Comparison of ENCODE assay signal across 8 cellular contexts in genomic region chr10:71835671-71836593, GRCh38. TPM values are rescaled to one million over a fixed set of nuclear protein-coding genes. Genes with fewer than 3 reads are reported as not detected.
DNase-seq lines count a peak whose midpoint lies in the region; ATAC-seq and TF ChIP-seq lines count a peak whose summit lies in the region.

No MANE protein-coding gene starts in this region.

- no peaks in the 10 kb centered on the region for H3K9me3 Mint-ChIP-seq in activated T-cell treated with anti-CD3 and anti-CD28 coated beads, Interleukin-2, amount 50 U/mL, for 72 hours
- H3K9me3 Mint-ChIP-seq in type B pancreatic cell, result no peaks in the 10 kb centered on the region

- no peak overlapping the region for H3K27ac Mint-ChIP-seq in activated T-cell treated with anti-CD3 and anti-CD28 coated beads, Interleukin-2, amount 50 U/mL, for 72 hours
- peak overlapping the region; percentile 87 for H3K27ac Mint-ChIP-seq in type B pancreatic cell

- H3K27ac ChIP-seq in mesendoderm (ENCODE audit: low read depth, low read length), result no peak overlapping the region

- H3K27me3 ChIP-seq in mesendoderm (ENCODE audit: insufficient read depth, low read length, poor library complexity), result no peaks in the 10 kb centered on the region

- H3K36me3 ChIP-seq in mesendoderm (ENCODE audit: control insufficient read depth, insufficient read depth, low read length), result peaks cover 2% of the 10 kb centered on the region

- no peak overlapping the region for H3K23ac ChIP-seq in mesendoderm (ENCODE audit: low read length)

- peak; percentile 70 to 75 for ATAC-seq in activated T-cell treated with anti-CD3 and anti-CD28 coated beads, Interleukin-2, amount 50 U/mL, for 72 hours (replicated peaks in 1 of 2)
- ATAC-seq in HG02571 (IDR thresholded peaks at IDR 0.05; ENCODE audit: unreplicated experiment), result peak; percentile 89

- H3K18ac ChIP-seq in mesendoderm (ENCODE audit: low read length), result no peak overlapping the region

- no peak overlapping the region for H4K5ac ChIP-seq in mesendoderm (ENCODE audit: low read length)

- no peak for TF ChIP-seq CTCF in type B pancreatic cell (conservative IDR thresholded peaks at IDR 0.05)

- no peaks in the 10 kb centered on the region for H3K27me3 Mint-ChIP-seq in activated T-cell treated with anti-CD3 and anti-CD28 coated beads, Interleukin-2, amount 50 U/mL, for 72 hours (ENCODE audit: low read depth)
- no peaks in the 10 kb centered on the region for H3K27me3 Mint-ChIP-seq in type B pancreatic cell

- no peak overlapping the region for H4K8ac ChIP-seq in mesendoderm (ENCODE audit: low read depth, low read length)

- H3K4me3 Mint-ChIP-seq in activated T-cell treated with anti-CD3 and anti-CD28 coated beads, Interleukin-2, amount 50 U/mL, for 72 hours, result no peak overlapping the region
- peak overlapping the region; percentile 53 for H3K4me3 Mint-ChIP-seq in type B pancreatic cell

- H3K79me2 ChIP-seq in mesendoderm (ENCODE audit: control insufficient read depth, insufficient read depth, low read length), result peaks cover 71% of the 10 kb centered on the region

- no peak overlapping the region for H3K4ac ChIP-seq in mesendoderm (ENCODE audit: low read depth, low read length)

- no peak overlapping the region for H3K4me3 ChIP-seq in mesendoderm (ENCODE audit: low read length)

- no peaks in the 10 kb centered on the region for H3K4me1 ChIP-seq in mesendoderm (ENCODE audit: control insufficient read depth, low read depth, low read length)

- H2AK5ac ChIP-seq in mesendoderm (ENCODE audit: low read length), result no peak overlapping the region

- H3K9ac ChIP-seq in mesendoderm (ENCODE audit: low read length), result no peak overlapping the region

- no peak overlapping the region for H2BK120ac ChIP-seq in mesendoderm (ENCODE audit: low read depth, low read length)

- H3K36me3 Mint-ChIP-seq in activated T-cell treated with anti-CD3 and anti-CD28 coated beads, Interleukin-2, amount 50 U/mL, for 72 hours (ENCODE audit: insufficient read depth in 2 of 2), result peaks cover 0 to 1% of the 10 kb centered on the region in 2 donors
- peaks cover 20% of the 10 kb centered on the region for H3K36me3 Mint-ChIP-seq in type B pancreatic cell

- no peak overlapping the region for H2BK15ac ChIP-seq in mesendoderm (replicated peaks; ENCODE audit: low read depth)

- peak overlapping the region; percentile 51 for H3K56ac ChIP-seq in mesendoderm (ENCODE audit: low read length)

- H3K79me1 ChIP-seq in mesendoderm (ENCODE audit: low read length), result peaks cover 47% of the 10 kb centered on the region

- no peak overlapping the region for H2BK5ac ChIP-seq in mesendoderm (ENCODE audit: low read length)

- peaks cover 52% of the 10 kb centered on the region for H3K4me1 Mint-ChIP-seq in activated T-cell treated with anti-CD3 and anti-CD28 coated beads, Interleukin-2, amount 50 U/mL, for 72 hours (ENCODE audit: low read depth)
- H3K4me1 Mint-ChIP-seq in type B pancreatic cell (ENCODE audit: unreplicated experiment), result peaks cover 54% of the 10 kb centered on the region

- DNase-seq in activated T-cell treated with anti-CD3 and anti-CD28 coated beads, Interleukin-2, amount 50 U/mL, for 72 hours, result no peak
- DNase-seq in activated T-cell treated with anti-CD3 and anti-CD28 coated beads for 4 hours (no peak), NCI-H2107 (lab: John Stamatoyannopoulos, UW) (peak; percentile 51), dedifferentiated amniotic fluid mesenchymal stem cell (ENCODE audit: extremely low spot score) (peak; percentile 71), mesendoderm (no peak), type B pancreatic cell (ENCODE audit: extremely low spot score, unreplicated experiment) (no peak), NCI-H146 (lab: John Stamatoyannopoulos, UW) (no peak)

- WGBS in mesendoderm (ENCODE audit: extremely low coverage, insufficient coverage, low lambda C conversion rate), result no CpG with 5 or more reads among the region's 11 CpGs

- no peak overlapping the region for H3K4me2 ChIP-seq in mesendoderm (ENCODE audit: low read length)

RNA-seq across cellular contexts. Expression of gene PSAP, which starts 15.1 kb away (rescaled TPM):
- total RNA-seq in activated T-cell treated with anti-CD3 and anti-CD28 coated beads, Interleukin-2, amount 50 U/mL, for 72 hours, result 100 to 1,000 TPM; 111 to 139 TPM
- polyA plus RNA-seq in mesendoderm (2013, experiment 1 of 2), result 164 TPM
- 164 TPM for polyA plus RNA-seq in mesendoderm (2013, experiment 2 of 2)
- 487 and 577 TPM in 2 replicates for total RNA-seq in type B pancreatic cell (ENCODE audit: low replicate concordance)

Comparison
In these comparisons a context has a peak if more than half of its experiments do, and no peak if none do; other contexts are left out.
1. DNase-seq: peak in NCI-H2107 (single experiment) and dedifferentiated amniotic fluid mesenchymal stem cell (single experiment); none in activated T-cell treated with anti-CD3 and anti-CD28 coated beads, Interleukin-2, amount 50 U/mL, for 72 hours (0 of 2), activated T-cell treated with anti-CD3 and anti-CD28 coated beads for 4 hours (single experiment), mesendoderm (single experiment), type B pancreatic cell (single experiment) and NCI-H146 (single experiment).